ENCODE assay signal across 30 cellular contexts in genomic region chr22:49452362-49452946, GRCh38.
"Had no signal": no experiment of that assay in that cellular context is flagged by ENCODE, and none has a peak within 500 bp of the region (broad histone marks: within the 10 kb centered on the region; RNA-seq: fewer than 3 reads in every experiment).

No MANE protein-coding gene starts in this region.

- H3K4me1 ChIP-seq: adrenal gland, body of pancreas, esophagus squamous epithelium, gastroesophageal sphincter had no signal

- ATAC-seq: activated CD4-positive, alpha-beta T cell treated with anti-CD3 and anti-CD28 coated beads for 36 hours; activated CD8-positive, alpha-beta memory T cell treated with anti-CD3 and anti-CD28 coated beads, Interleukin-2, amount 10 ng/mL, durations not matched to agents 7 days and 5 days; activated CD8-positive, alpha-beta T cell treated with anti-CD3 and anti-CD28 coated beads, Interleukin-2, amount 10 ng/mL, durations not matched to agents 7 days and 5 days; activated naive CD8-positive, alpha-beta T cell treated with anti-CD3 and anti-CD28 coated beads, Interleukin-2, amount 50 U/mL, for 24 hours; body of pancreas; gastroesophageal sphincter had no signal

- H3K27ac ChIP-seq: adrenal gland, body of pancreas, epithelial cell of prostate, esophagus squamous epithelium, gastroesophageal sphincter had no signal

- H3K9me3 ChIP-seq: adrenal gland, body of pancreas, esophagus squamous epithelium, gastroesophageal sphincter had no signal

- H3K4me3 ChIP-seq: adrenal gland, body of pancreas, esophagus squamous epithelium, gastroesophageal sphincter had no signal

- DNase-seq: activated CD4-positive, alpha-beta memory T cell treated with anti-CD3 and anti-CD28 coated beads for 36 hours; activated CD4-positive, alpha-beta T cell treated with anti-CD3 and anti-CD28 coated beads for 36 hours; activated CD4-positive, alpha-beta T cell treated with anti-CD3 and anti-CD28 coated beads, Interleukin-2, amount 10 ng/mL, durations not matched to agents 24 days and 14 days; activated CD4-positive, CD25-positive, alpha-beta regulatory T cell; activated CD4-positive, CD25-positive, alpha-beta regulatory T cell treated with anti-CD3 and anti-CD28 coated beads, Interleukin-2, amount 50 U/mL, for 72 hours; activated CD8-positive, alpha-beta memory T cell treated with anti-CD3 and anti-CD28 coated beads, Interleukin-2, amount 10 ng/mL, durations not matched to agents 7 days and 5 days; activated CD8-positive, alpha-beta memory T cell treated with anti-CD3 and anti-CD28 coated beads, Interleukin-2, amount 50 U/mL, for 4 hours; activated CD8-positive, alpha-beta T cell treated with anti-CD3 and anti-CD28 coated beads, Interleukin-2, amount 10 ng/mL, durations not matched to agents 7 days and 5 days; activated effector memory CD4-positive, alpha-beta T cell treated with anti-CD3 and anti-CD28 coated beads, Interleukin-2, amount 50 U/mL, for 16 hours; activated naive CD4-positive, alpha-beta T cell treated with anti-CD3 and anti-CD28 coated beads for 36 hours; activated naive CD8-positive, alpha-beta T cell treated with anti-CD3 and anti-CD28 coated beads for 36 hours; activated naive CD8-positive, alpha-beta T cell treated with anti-CD3 and anti-CD28 coated beads, Interleukin-2, amount 50 U/mL, for 24 hours; activated T-cell treated with anti-CD3 and anti-CD28 coated beads, Interleukin-2, amount 50 U/mL, for 1 hour; activated T-cell treated with anti-CD3 and anti-CD28 coated beads, Interleukin-2, amount 50 U/mL, for 48 hours; adrenal gland; amygdala; aorta; body of pancreas; caudate nucleus; cortex of kidney; dermis blood vessel endothelial cell; effector CD4-positive, alpha-beta T cell; esophagus squamous epithelium; foreskin melanocyte; T-helper 2 cell had no signal

- H3K27me3 ChIP-seq: adrenal gland, body of pancreas had no signal

- FAIRE-seq: colon, endometrium, endothelial cell of umbilical vein had no signal

- H3K36me3 ChIP-seq: adrenal gland, esophagus squamous epithelium, gastroesophageal sphincter had no signal
